In genomic region chr6:144149558-144149893, GRCh38 we compare ENCODE assay signal across 8 cellular contexts. TPM values are rescaled to one million over a fixed set of nuclear protein-coding genes. Genes with fewer than 3 reads are reported as not detected.
DNase-seq lines count a peak whose midpoint lies in the region; ATAC-seq lines count a peak whose summit lies in the region.

No MANE protein-coding gene starts in this region.

- peaks cover 54% of the 10 kb centered on the region for H3K27me3 ChIP-seq in iPS-18a (ENCODE audit: control insufficient read depth, insufficient read depth, low read length)

- peak overlapping the region; percentile 79 for H3K27ac Mint-ChIP-seq in activated CD8-positive, alpha-beta T cell treated with anti-CD3 and anti-CD28 coated beads, Interleukin-2, amount 10 ng/mL, durations not matched to agents 7 days and 5 days
- H3K27ac Mint-ChIP-seq in stimulated activated naive CD8-positive, alpha-beta T cell treated with anti-CD3 and anti-CD28 coated beads, Interleukin-15, amount 100 ng/mL, for 72 hours: peak overlapping the region in 1 of 2 donors; percentile 9

- peak overlapping the region; percentile 2 for H3K9ac ChIP-seq in iPS-18a (ENCODE audit: low read length)

- no peaks in the 10 kb centered on the region for H3K9me3 ChIP-seq in iPS-18a (ENCODE audit: control insufficient read depth, low read depth, low read length)

- POLR2A ChIA-PET in activated CD8-positive, alpha-beta T cell treated with anti-CD3 and anti-CD28 coated beads, Interleukin-2, amount 10 ng/mL, durations not matched to agents 7 days and 5 days (lab: Charles Lee): no interaction called here

- CTCF ChIA-PET in activated CD8-positive, alpha-beta T cell treated with anti-CD3 and anti-CD28 coated beads, Interleukin-2, amount 10 ng/mL, durations not matched to agents 7 days and 5 days (lab: Charles Lee): interaction anchor here (2.2 kb wide), 1 partner anchor 15 kb away, joined by 5 read pairs; no protein-coding TSS in a partner anchor

- H3K36me3 ChIP-seq in iPS-18a (ENCODE audit: control insufficient read depth, low read depth, low read length): no peaks in the 10 kb centered on the region

- H3K4me3 ChIP-seq in iPS-18a (ENCODE audit: low read length): peak overlapping the region; percentile 75

- H3K4me3 Mint-ChIP-seq in activated CD8-positive, alpha-beta T cell treated with anti-CD3 and anti-CD28 coated beads, Interleukin-2, amount 10 ng/mL, durations not matched to agents 7 days and 5 days: peak overlapping the region; percentile 80
- peak overlapping the region; percentile 86 to 92 for H3K4me3 Mint-ChIP-seq in stimulated activated naive CD8-positive, alpha-beta T cell treated with anti-CD3 and anti-CD28 coated beads, Interleukin-15, amount 100 ng/mL, for 72 hours

- peaks cover 3% of the 10 kb centered on the region for H3K27me3 Mint-ChIP-seq in activated CD8-positive, alpha-beta T cell treated with anti-CD3 and anti-CD28 coated beads, Interleukin-2, amount 10 ng/mL, durations not matched to agents 7 days and 5 days (ENCODE audit: low read depth)
- peaks cover 5% of the 10 kb centered on the region for H3K27me3 Mint-ChIP-seq in stimulated activated naive CD8-positive, alpha-beta T cell treated with anti-CD3 and anti-CD28 coated beads, Interleukin-15, amount 100 ng/mL, for 72 hours

- peaks cover 4% of the 10 kb centered on the region for H3K4me1 ChIP-seq in iPS-18a (ENCODE audit: control insufficient read depth, low read depth, low read length)

- no peak for ATAC-seq in activated CD8-positive, alpha-beta T cell treated with anti-CD3 and anti-CD28 coated beads, Interleukin-2, amount 10 ng/mL, durations not matched to agents 7 days and 5 days
- no peak for ATAC-seq in stimulated activated naive CD8-positive, alpha-beta T cell treated with anti-CD3 and anti-CD28 coated beads, Interleukin-15, amount 100 ng/mL, for 72 hours

- H3K4me1 Mint-ChIP-seq in activated CD8-positive, alpha-beta T cell treated with anti-CD3 and anti-CD28 coated beads, Interleukin-2, amount 10 ng/mL, durations not matched to agents 7 days and 5 days (ENCODE audit: low read depth): peaks cover 33% of the 10 kb centered on the region
- peaks cover 46% of the 10 kb centered on the region for H3K4me1 Mint-ChIP-seq in stimulated activated naive CD8-positive, alpha-beta T cell treated with anti-CD3 and anti-CD28 coated beads, Interleukin-15, amount 100 ng/mL, for 72 hours

- DNase-seq in NCI-H345 (lab: John Stamatoyannopoulos, UW) (peak; percentile 25), NCI-H345 treated with DMSO at 0.1 percent for 48 hours (lab: John Stamatoyannopoulos, UW; ENCODE audit: unreplicated experiment) (no peak), T-helper 9 cell (no peak), NCI-H82 (lab: John Stamatoyannopoulos, UW) (no peak)
- DNase-seq in activated CD8-positive, alpha-beta T cell treated with anti-CD3 and anti-CD28 coated beads, Interleukin-2, amount 10 ng/mL, durations not matched to agents 7 days and 5 days: no peak
- DNase-seq in stimulated activated naive CD8-positive, alpha-beta T cell treated with anti-CD3 and anti-CD28 coated beads, Interleukin-15, amount 100 ng/mL, for 72 hours: no peak
- no peak for DNase-seq in stimulated activated CD4-positive, alpha-beta T cell treated with anti-CD3 and anti-CD28 coated beads, Interleukin-2, amount 100 ng/mL, for 48 hours

- H3K36me3 Mint-ChIP-seq in activated CD8-positive, alpha-beta T cell treated with anti-CD3 and anti-CD28 coated beads, Interleukin-2, amount 10 ng/mL, durations not matched to agents 7 days and 5 days (ENCODE audit: low read depth): peaks cover 20% of the 10 kb centered on the region

- H3K9me3 Mint-ChIP-seq in activated CD8-positive, alpha-beta T cell treated with anti-CD3 and anti-CD28 coated beads, Interleukin-2, amount 10 ng/mL, durations not matched to agents 7 days and 5 days (ENCODE audit: insufficient read depth): no peaks in the 10 kb centered on the region
- peaks cover 0 to 4% of the 10 kb centered on the region in 2 donors for H3K9me3 Mint-ChIP-seq in stimulated activated naive CD8-positive, alpha-beta T cell treated with anti-CD3 and anti-CD28 coated beads, Interleukin-15, amount 100 ng/mL, for 72 hours

- no peak overlapping the region for H3K27ac ChIP-seq in iPS-18a (ENCODE audit: low read length)

RNA-seq across cellular contexts. Expression of gene STX11, which starts 0.8 kb away (rescaled TPM):
- 10 to 100 TPM; 13.9 to 14.1 TPM for total RNA-seq in activated CD8-positive, alpha-beta T cell treated with anti-CD3 and anti-CD28 coated beads, Interleukin-2, amount 10 ng/mL, durations not matched to agents 7 days and 5 days

RNA-seq across cellular contexts. Expression of gene SF3B5, which starts 54.2 kb away (rescaled TPM):
- total RNA-seq in activated CD8-positive, alpha-beta T cell treated with anti-CD3 and anti-CD28 coated beads, Interleukin-2, amount 10 ng/mL, durations not matched to agents 7 days and 5 days: 100 to 1,000 TPM; 167 to 168 TPM
